ENCODE assay signal across 15 cellular contexts in genomic region chr16:85649978-85650863, GRCh38. TPM values are rescaled to one million over a fixed set of nuclear protein-coding genes. Genes with fewer than 3 reads are reported as not detected.
DNase-seq lines count a peak whose midpoint lies in the region; TF ChIP-seq lines count a peak whose summit lies in the region.
"Had no signal": no experiment of that assay in that cellular context is flagged by ENCODE, and none has a peak within 500 bp of the region (broad histone marks: within the 10 kb centered on the region; RNA-seq: fewer than 3 reads in every experiment).

No MANE protein-coding gene starts in this region.

- no peaks in the 10 kb centered on the region for H3K27me3 ChIP-seq in Karpas-422 (ENCODE audit: low read length)
- H3K27me3 ChIP-seq in neural progenitor cell = no peaks in the 10 kb centered on the region
- H3K27me3 ChIP-seq: heart left ventricle had no signal

- no peaks in the 10 kb centered on the region for H3K79me2 ChIP-seq in Karpas-422 (ENCODE audit: low read length)
- H3K79me2 ChIP-seq in neural progenitor cell (ENCODE audit: low read depth) = peaks cover under 1% of the 10 kb centered on the region

- DNase-seq in DMS53 (lab: John Stamatoyannopoulos, UW) (peak; percentile 90), DMS53 treated with DMSO at 0.1 percent for 48 hours (lab: John Stamatoyannopoulos, UW; ENCODE audit: unreplicated experiment) (no peak), Karpas-422 (no peak), RWPE1 (ENCODE audit: low spot score) (no peak), neural progenitor cell (ENCODE audit: low spot score) (peak; percentile 80), GM20000 (ENCODE audit: low spot score) (no peak), islet precursor cell (no peak)
- DNase-seq in activated naive CD8-positive, alpha-beta T cell treated with anti-CD3 and anti-CD28 coated beads for 36 hours = no peak
- DNase-seq: activated effector memory CD4-positive, alpha-beta T cell treated with anti-CD3 and anti-CD28 coated beads, Interleukin-2, amount 50 U/mL, for 16 hours; aorta; HCEC 1CT had no signal

- POLR2A ChIA-PET in RWPE1 (lab: Yijun Ruan, JAX; ENCODE audit: low non-redundant PET) = no interaction called here

- TF ChIP-seq CTCF in RWPE1 (conservative IDR thresholded peaks at IDR 0.05; ENCODE audit: low read depth) (no peak), neural progenitor cell (IDR thresholded peaks at IDR 0.05) (no peak), GM20000 (IDR thresholded peaks at IDR 0.05; ENCODE audit: extremely low read depth, missing control alignments) (no peak)

- H3K9me3 Mint-ChIP-seq in neural progenitor cell = no peaks in the 10 kb centered on the region
- no peaks in the 10 kb centered on the region for H3K9me3 Mint-ChIP-seq in activated naive CD8-positive, alpha-beta T cell treated with anti-CD3 and anti-CD28 coated beads for 36 hours
- H3K9me3 Mint-ChIP-seq: dendritic cell treated with granulocyte-macrophage colony-stimulating factor and Interleukin-4, amounts not matched to agents 40 ng/mL and 50 ng/mL, for 4 days had no signal

- no peak overlapping the region for H3K27ac ChIP-seq in Karpas-422 (ENCODE audit: low read length)
- peak overlapping the region; percentile 73 for H3K27ac ChIP-seq in RWPE1
- H3K27ac ChIP-seq in neural progenitor cell = peak overlapping the region; percentile 67
- H3K27ac ChIP-seq: HL-60, VCaP had no signal

- H3K4me1 Mint-ChIP-seq in neural progenitor cell = peaks cover 20% of the 10 kb centered on the region
- H3K4me1 Mint-ChIP-seq in activated naive CD8-positive, alpha-beta T cell treated with anti-CD3 and anti-CD28 coated beads for 36 hours = peaks cover 5% of the 10 kb centered on the region

- H3K36me3 Mint-ChIP-seq in neural progenitor cell = no peaks in the 10 kb centered on the region
- H3K36me3 Mint-ChIP-seq in activated naive CD8-positive, alpha-beta T cell treated with anti-CD3 and anti-CD28 coated beads for 36 hours = no peaks in the 10 kb centered on the region

- no peaks in the 10 kb centered on the region for H3K9me3 ChIP-seq in Karpas-422 (ENCODE audit: low read length)
- no peaks in the 10 kb centered on the region for H3K9me3 ChIP-seq in neural progenitor cell (ENCODE audit: low read depth)
- H3K9me3 ChIP-seq: heart left ventricle had no signal

- H3K4me3 ChIP-seq in Karpas-422 (ENCODE audit: low read length) = no peak overlapping the region
- no peak overlapping the region for H3K4me3 ChIP-seq in neural progenitor cell
- H3K4me3 ChIP-seq: heart left ventricle had no signal

- H3K27me3 Mint-ChIP-seq in neural progenitor cell (ENCODE audit: insufficient read depth, low read depth) = peaks cover 7% of the 10 kb centered on the region
- no peaks in the 10 kb centered on the region for H3K27me3 Mint-ChIP-seq in activated naive CD8-positive, alpha-beta T cell treated with anti-CD3 and anti-CD28 coated beads for 36 hours
- H3K27me3 Mint-ChIP-seq: dendritic cell treated with granulocyte-macrophage colony-stimulating factor and Interleukin-4, amounts not matched to agents 40 ng/mL and 50 ng/mL, for 4 days had no signal

- no peaks in the 10 kb centered on the region for H3K9me2 ChIP-seq in Karpas-422 (replicated peaks; ENCODE audit: insufficient read depth, low read length)

- CTCF ChIA-PET in RWPE1 (lab: Yijun Ruan, JAX) = interaction anchor here (0.6 kb wide), 1 partner anchor 15 kb away, joined by 3 read pairs; no protein-coding TSS in a partner anchor

- H2AFZ ChIP-seq in Karpas-422 (ENCODE audit: low read length) (no peak overlapping the region), neural progenitor cell (replicated peaks) (no peak overlapping the region)

- H3K36me3 ChIP-seq in Karpas-422 (ENCODE audit: insufficient read depth, low read length) = no peaks in the 10 kb centered on the region
- H3K36me3 ChIP-seq in neural progenitor cell = no peaks in the 10 kb centered on the region

- no peak overlapping the region for H3K9ac ChIP-seq in Karpas-422 (ENCODE audit: low read length)
- H3K9ac ChIP-seq in neural progenitor cell = no peak overlapping the region

- H3K4me1 ChIP-seq in Karpas-422 (ENCODE audit: low read length) (peaks cover 24% of the 10 kb centered on the region), neural progenitor cell (peaks cover 37% of the 10 kb centered on the region)

- H3F3A ChIP-seq in neural progenitor cell (ENCODE audit: low read depth) = peaks cover 31% of the 10 kb centered on the region

- H3K4me2 ChIP-seq in Karpas-422 (ENCODE audit: low read depth, low read length, poor library complexity, severe bottlenecking) (peak overlapping the region; percentile 55), neural progenitor cell (peak overlapping the region; percentile 45)

- 0 out of 2 replicates have a peak, but pooled peaks cover 15% of the 10 kb centered on the region for H4K20me1 ChIP-seq in Karpas-422 (ENCODE audit: insufficient read depth, low read depth, low read length)
- peaks cover 8% of the 10 kb centered on the region for H4K20me1 ChIP-seq in neural progenitor cell (ENCODE audit: low read depth)

- H3K4me3 Mint-ChIP-seq in neural progenitor cell = no peak overlapping the region
- H3K4me3 Mint-ChIP-seq in activated naive CD8-positive, alpha-beta T cell treated with anti-CD3 and anti-CD28 coated beads for 36 hours = no peak overlapping the region
- H3K4me3 Mint-ChIP-seq: dendritic cell treated with granulocyte-macrophage colony-stimulating factor and Interleukin-4, amounts not matched to agents 40 ng/mL and 50 ng/mL, for 4 days had no signal

- no peak overlapping the region for H3K27ac Mint-ChIP-seq in neural progenitor cell
- H3K27ac Mint-ChIP-seq in activated naive CD8-positive, alpha-beta T cell treated with anti-CD3 and anti-CD28 coated beads for 36 hours = no peak overlapping the region
- H3K27ac Mint-ChIP-seq: dendritic cell treated with granulocyte-macrophage colony-stimulating factor and Interleukin-4, amounts not matched to agents 40 ng/mL and 50 ng/mL, for 4 days had no signal

RNA-seq across cellular contexts. Expression of gene GSE1, which starts 37.1 kb away (rescaled TPM):
- total RNA-seq in Karpas-422 (2014; rRNA removed; shearing (Covaris generic); ENCODE audit: low replicate concordance) = 1.9 and 6.0 TPM in 2 replicates
- 7.7 and 20.4 TPM in 2 replicates for total RNA-seq in neural progenitor cell (ENCODE audit: low replicate concordance)
- total RNA-seq in activated naive CD8-positive, alpha-beta T cell treated with anti-CD3 and anti-CD28 coated beads for 36 hours = 10 to 100 TPM; 25.1 to 27.6 TPM

RNA-seq across cellular contexts. Expression of gene GINS2, which starts 38.5 kb away (rescaled TPM):
- total RNA-seq in Karpas-422 (2014; rRNA removed; shearing (Covaris generic); ENCODE audit: low replicate concordance) = 10.4 and 14.2 TPM in 2 replicates
- 47.9 and 51.9 TPM in 2 replicates for total RNA-seq in neural progenitor cell (ENCODE audit: low replicate concordance)
- total RNA-seq in activated naive CD8-positive, alpha-beta T cell treated with anti-CD3 and anti-CD28 coated beads for 36 hours = 10 to 100 TPM; 71.5 to 74.1 TPM

Comparison
In these comparisons a context has a peak if more than half of its experiments do, and no peak if none do; other contexts are left out.
1. DNase-seq: peak in DMS53 (single experiment) and neural progenitor cell (single experiment); none in DMS53 treated with DMSO at 0.1 percent for 48 hours (single experiment), Karpas-422 (single experiment), RWPE1 (single experiment), GM20000 (single experiment), islet precursor cell (single experiment) and activated naive CD8-positive, alpha-beta T cell treated with anti-CD3 and anti-CD28 coated beads for 36 hours (single experiment).